ENCODE assay signal across 1 cellular context in the genomic region with DNA sequence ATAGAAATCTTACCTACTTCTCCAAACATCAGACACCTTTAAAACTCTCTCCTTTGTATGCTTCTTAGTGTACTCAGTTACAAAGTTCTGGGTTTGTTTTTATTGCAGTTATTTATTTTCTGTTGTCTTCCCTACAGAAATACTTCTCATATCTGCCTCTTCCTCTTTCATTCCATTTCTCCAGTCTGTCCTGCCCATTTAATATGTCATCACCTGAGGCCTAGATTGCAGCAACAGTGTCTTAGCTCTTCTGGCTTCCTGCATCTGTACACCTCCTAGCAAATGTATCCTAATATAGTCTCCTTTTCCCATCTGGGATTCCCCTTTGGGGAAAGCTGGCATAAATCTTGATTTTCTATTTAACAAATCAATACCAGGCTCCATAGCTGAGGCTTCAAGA.
TF ChIP-seq lines count a peak whose summit lies in the region.

No MANE protein-coding gene starts in this region.

TF ChIP-seq in GM23338, 12 proteins besides CTCF, POLR2A, EP300 and RAD21 (continued from another document):
- TF ChIP-seq, protein P1, sequence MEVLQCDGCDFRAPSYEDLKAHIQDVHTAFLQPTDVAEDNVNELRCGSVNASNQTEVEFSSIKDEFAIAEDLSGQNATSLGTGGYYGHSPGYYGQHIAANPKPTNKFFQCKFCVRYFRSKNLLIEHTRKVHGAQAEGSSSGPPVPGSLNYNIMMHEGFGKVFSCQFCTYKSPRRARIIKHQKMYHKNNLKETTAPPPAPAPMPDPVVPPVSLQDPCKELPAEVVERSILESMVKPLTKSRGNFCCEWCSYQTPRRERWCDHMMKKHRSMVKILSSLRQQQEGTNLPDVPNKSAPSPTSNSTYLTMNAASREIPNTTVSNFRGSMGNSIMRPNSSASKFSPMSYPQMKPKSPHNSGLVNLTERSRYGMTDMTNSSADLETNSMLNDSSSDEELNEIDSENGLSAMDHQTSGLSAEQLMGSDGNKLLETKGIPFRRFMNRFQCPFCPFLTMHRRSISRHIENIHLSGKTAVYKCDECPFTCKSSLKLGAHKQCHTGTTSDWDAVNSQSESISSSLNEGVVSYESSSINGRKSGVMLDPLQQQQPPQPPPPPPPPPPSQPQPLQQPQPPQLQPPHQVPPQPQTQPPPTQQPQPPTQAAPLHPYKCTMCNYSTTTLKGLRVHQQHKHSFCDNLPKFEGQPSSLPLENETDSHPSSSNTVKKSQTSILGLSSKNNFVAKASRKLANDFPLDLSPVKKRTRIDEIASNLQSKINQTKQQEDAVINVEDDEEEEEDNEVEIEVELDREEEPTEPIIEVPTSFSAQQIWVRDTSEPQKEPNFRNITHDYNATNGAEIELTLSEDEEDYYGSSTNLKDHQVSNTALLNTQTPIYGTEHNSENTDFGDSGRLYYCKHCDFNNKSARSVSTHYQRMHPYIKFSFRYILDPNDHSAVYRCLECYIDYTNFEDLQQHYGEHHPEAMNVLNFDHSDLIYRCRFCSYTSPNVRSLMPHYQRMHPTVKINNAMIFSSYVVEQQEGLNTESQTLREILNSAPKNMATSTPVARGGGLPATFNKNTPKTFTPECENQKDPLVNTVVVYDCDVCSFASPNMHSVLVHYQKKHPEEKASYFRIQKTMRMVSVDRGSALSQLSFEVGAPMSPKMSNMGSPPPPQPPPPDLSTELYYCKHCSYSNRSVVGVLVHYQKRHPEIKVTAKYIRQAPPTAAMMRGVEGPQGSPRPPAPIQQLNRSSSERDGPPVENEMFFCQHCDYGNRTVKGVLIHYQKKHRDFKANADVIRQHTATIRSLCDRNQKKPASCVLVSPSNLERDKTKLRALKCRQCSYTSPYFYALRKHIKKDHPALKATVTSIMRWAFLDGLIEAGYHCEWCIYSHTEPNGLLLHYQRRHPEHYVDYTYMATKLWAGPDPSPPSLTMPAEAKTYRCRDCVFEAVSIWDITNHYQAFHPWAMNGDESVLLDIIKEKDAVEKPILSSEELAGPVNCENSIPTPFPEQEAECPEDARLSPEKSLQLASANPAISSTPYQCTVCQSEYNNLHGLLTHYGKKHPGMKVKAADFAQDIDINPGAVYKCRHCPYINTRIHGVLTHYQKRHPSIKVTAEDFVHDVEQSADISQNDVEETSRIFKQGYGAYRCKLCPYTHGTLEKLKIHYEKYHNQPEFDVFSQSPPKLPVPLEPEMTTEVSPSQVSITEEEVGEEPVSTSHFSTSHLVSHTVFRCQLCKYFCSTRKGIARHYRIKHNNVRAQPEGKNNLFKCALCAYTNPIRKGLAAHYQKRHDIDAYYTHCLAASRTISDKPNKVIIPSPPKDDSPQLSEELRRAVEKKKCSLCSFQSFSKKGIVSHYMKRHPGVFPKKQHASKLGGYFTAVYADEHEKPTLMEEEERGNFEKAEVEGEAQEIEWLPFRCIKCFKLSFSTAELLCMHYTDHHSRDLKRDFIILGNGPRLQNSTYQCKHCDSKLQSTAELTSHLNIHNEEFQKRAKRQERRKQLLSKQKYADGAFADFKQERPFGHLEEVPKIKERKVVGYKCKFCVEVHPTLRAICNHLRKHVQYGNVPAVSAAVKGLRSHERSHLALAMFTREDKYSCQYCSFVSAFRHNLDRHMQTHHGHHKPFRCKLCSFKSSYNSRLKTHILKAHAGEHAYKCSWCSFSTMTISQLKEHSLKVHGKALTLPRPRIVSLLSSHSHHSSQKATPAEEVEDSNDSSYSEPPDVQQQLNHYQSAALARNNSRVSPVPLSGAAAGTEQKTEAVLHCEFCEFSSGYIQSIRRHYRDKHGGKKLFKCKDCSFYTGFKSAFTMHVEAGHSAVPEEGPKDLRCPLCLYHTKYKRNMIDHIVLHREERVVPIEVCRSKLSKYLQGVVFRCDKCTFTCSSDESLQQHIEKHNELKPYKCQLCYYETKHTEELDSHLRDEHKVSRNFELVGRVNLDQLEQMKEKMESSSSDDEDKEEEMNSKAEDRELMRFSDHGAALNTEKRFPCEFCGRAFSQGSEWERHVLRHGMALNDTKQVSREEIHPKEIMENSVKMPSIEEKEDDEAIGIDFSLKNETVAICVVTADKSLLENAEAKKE (CRISPR knock-in tag; IDR thresholded peaks at IDR 0.05), result no peak
- TF ChIP-seq, protein P2, sequence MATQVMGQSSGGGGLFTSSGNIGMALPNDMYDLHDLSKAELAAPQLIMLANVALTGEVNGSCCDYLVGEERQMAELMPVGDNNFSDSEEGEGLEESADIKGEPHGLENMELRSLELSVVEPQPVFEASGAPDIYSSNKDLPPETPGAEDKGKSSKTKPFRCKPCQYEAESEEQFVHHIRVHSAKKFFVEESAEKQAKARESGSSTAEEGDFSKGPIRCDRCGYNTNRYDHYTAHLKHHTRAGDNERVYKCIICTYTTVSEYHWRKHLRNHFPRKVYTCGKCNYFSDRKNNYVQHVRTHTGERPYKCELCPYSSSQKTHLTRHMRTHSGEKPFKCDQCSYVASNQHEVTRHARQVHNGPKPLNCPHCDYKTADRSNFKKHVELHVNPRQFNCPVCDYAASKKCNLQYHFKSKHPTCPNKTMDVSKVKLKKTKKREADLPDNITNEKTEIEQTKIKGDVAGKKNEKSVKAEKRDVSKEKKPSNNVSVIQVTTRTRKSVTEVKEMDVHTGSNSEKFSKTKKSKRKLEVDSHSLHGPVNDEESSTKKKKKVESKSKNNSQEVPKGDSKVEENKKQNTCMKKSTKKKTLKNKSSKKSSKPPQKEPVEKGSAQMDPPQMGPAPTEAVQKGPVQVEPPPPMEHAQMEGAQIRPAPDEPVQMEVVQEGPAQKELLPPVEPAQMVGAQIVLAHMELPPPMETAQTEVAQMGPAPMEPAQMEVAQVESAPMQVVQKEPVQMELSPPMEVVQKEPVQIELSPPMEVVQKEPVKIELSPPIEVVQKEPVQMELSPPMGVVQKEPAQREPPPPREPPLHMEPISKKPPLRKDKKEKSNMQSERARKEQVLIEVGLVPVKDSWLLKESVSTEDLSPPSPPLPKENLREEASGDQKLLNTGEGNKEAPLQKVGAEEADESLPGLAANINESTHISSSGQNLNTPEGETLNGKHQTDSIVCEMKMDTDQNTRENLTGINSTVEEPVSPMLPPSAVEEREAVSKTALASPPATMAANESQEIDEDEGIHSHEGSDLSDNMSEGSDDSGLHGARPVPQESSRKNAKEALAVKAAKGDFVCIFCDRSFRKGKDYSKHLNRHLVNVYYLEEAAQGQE (IDR thresholded peaks at IDR 0.05; ENCODE audit: unreplicated experiment), result no peak
- TF ChIP-seq ZNF114 (CRISPR knock-in tag; IDR thresholded peaks at IDR 0.05) (no peak), JUNB (IDR thresholded peaks at IDR 0.05; ENCODE audit: unreplicated experiment) (no peak)
